Comparison of ENCODE assay signal across 10 cellular contexts in genomic region chr4:6221851-6222760, GRCh38. TPM values are rescaled to one million over a fixed set of nuclear protein-coding genes. Genes with fewer than 3 reads are reported as not detected.
DNase-seq lines count a peak whose midpoint lies in the region; ATAC-seq and FAIRE-seq lines count a peak whose summit lies in the region.
"Had no signal": no experiment of that assay in that cellular context is flagged by ENCODE, and none has a peak within 500 bp of the region (broad histone marks: within the 10 kb centered on the region; RNA-seq: fewer than 3 reads in every experiment).

No MANE protein-coding gene starts in this region.

- no peaks in the 10 kb centered on the region for H3K9me3 Mint-ChIP-seq in activated naive CD8-positive, alpha-beta T cell treated with anti-CD3 and anti-CD28 coated beads, Interleukin-2, amount 50 U/mL, for 24 hours

- peaks cover 65% of the 10 kb centered on the region for H3K27me3 Mint-ChIP-seq in activated naive CD8-positive, alpha-beta T cell treated with anti-CD3 and anti-CD28 coated beads, Interleukin-2, amount 50 U/mL, for 24 hours

- no peak for FAIRE-seq in small intestine (lab: Jason Lieb, UNC)

- no peaks in the 10 kb centered on the region for H3K9me3 ChIP-seq in small intestine (ENCODE audit: control insufficient read depth, low read depth)
- H3K9me3 ChIP-seq: gastrocnemius medialis had no signal

- ATAC-seq in activated naive CD8-positive, alpha-beta T cell treated with anti-CD3 and anti-CD28 coated beads, Interleukin-2, amount 50 U/mL, for 24 hours = no peak
- ATAC-seq in GM21390 (IDR thresholded peaks at IDR 0.05; ENCODE audit: unreplicated experiment) (no peak), GM21423 (IDR thresholded peaks at IDR 0.05; ENCODE audit: unreplicated experiment) (no peak)

- H3K27ac Mint-ChIP-seq in activated naive CD8-positive, alpha-beta T cell treated with anti-CD3 and anti-CD28 coated beads, Interleukin-2, amount 50 U/mL, for 24 hours = no peak overlapping the region

- peak; percentile 11 for DNase-seq in activated CD4-positive, alpha-beta T cell treated with anti-CD3 and anti-CD28 coated beads, Interleukin-2, amount 50 U/mL, for 1 hour
- no peak for DNase-seq in activated CD4-positive, alpha-beta T cell treated with anti-CD3 and anti-CD28 coated beads, Interleukin-2, amount 50 U/mL, for 4 hours
- DNase-seq in activated naive CD8-positive, alpha-beta T cell treated with anti-CD3 and anti-CD28 coated beads, Interleukin-2, amount 50 U/mL, for 24 hours = peak; percentile 26
- DNase-seq in small intestine (peak; percentile 15), SIG-M5 treated with dmso at 0.1 percent for 504 hours (lab: John Stamatoyannopoulos, UW; ENCODE audit: unreplicated experiment) (no peak)
- DNase-seq: gastrocnemius medialis had no signal

- H3K36me3 ChIP-seq in small intestine (ENCODE audit: control insufficient read depth in 2 of 2, insufficient read depth in 2 of 2, low read length in 2 of 2) = no peaks in the 10 kb centered on the region
- H3K36me3 ChIP-seq: BLaER1 treated with 17β-estradiol and CSF1 and Interleukin-3, amounts not matched to agents 10 nM and 100 nM; gastrocnemius medialis had no signal

- no peaks in the 10 kb centered on the region for H3K4me1 Mint-ChIP-seq in activated naive CD8-positive, alpha-beta T cell treated with anti-CD3 and anti-CD28 coated beads, Interleukin-2, amount 50 U/mL, for 24 hours

- H3K4me3 Mint-ChIP-seq in activated naive CD8-positive, alpha-beta T cell treated with anti-CD3 and anti-CD28 coated beads, Interleukin-2, amount 50 U/mL, for 24 hours = no peak overlapping the region

- H3K27me3 ChIP-seq in small intestine (ENCODE audit: control insufficient read depth in 2 of 2, insufficient read depth in 2 of 2, low read length in 2 of 2) = peaks cover 0 to 25% of the 10 kb centered on the region in 2 donors
- H3K27me3 ChIP-seq: BLaER1 treated with 17β-estradiol and CSF1 and Interleukin-3, amounts not matched to agents 10 nM and 100 nM had no signal

- H3K4me1 ChIP-seq in small intestine (ENCODE audit: control insufficient read depth in 2 of 2, insufficient read depth in 1 of 2, low read depth in 1 of 2, low read length in 1 of 2) = no peaks in the 10 kb centered on the region
- H3K4me1 ChIP-seq: gastrocnemius medialis had no signal

- H3K27ac ChIP-seq in small intestine (ENCODE audit: low read depth in 1 of 2, low read length in 1 of 2) = no peak overlapping the region
- H3K27ac ChIP-seq: BLaER1 treated with 17β-estradiol and CSF1 and Interleukin-3, amounts not matched to agents 10 nM and 100 nM; gastrocnemius medialis had no signal

- H3K4me3 ChIP-seq in iPS-11a (ENCODE audit: low read depth, low read length) (peak overlapping the region; percentile 54), small intestine (ENCODE audit: low read depth in 1 of 2, low read length in 2 of 2) (peak overlapping the region in 1 of 2 donors; percentile 16)
- H3K4me3 ChIP-seq: BLaER1 treated with 17β-estradiol and CSF1 and Interleukin-3, amounts not matched to agents 10 nM and 100 nM had no signal

- peaks cover 2% of the 10 kb centered on the region for H3K36me3 Mint-ChIP-seq in activated naive CD8-positive, alpha-beta T cell treated with anti-CD3 and anti-CD28 coated beads, Interleukin-2, amount 50 U/mL, for 24 hours (ENCODE audit: low read depth)

- WGBS in small intestine, 3 donors = 13 to 35% (median 28%) methylated on average over 48 to 84 of the region's 84 CpGs

RNA-seq across cellular contexts. Expression of gene JAKMIP1, which starts 21.8 kb away (rescaled TPM):
- 1 to 10 TPM in 2 of 3 donors, under 1 TPM in 1; 0.67 to 1.8 (median 1.4) TPM for polyA plus RNA-seq in small intestine

RNA-seq across cellular contexts. Expression of gene WFS1, which starts 47.5 kb away (rescaled TPM):
- polyA plus RNA-seq in small intestine = 10 to 100 TPM in 1 of 3 donors, 1 to 10 TPM in 2; 4.1 to 15.7 (median 8.7) TPM

Comparison
In these comparisons a context has a peak if more than half of its experiments do, and no peak if none do; other contexts are left out.
1. DNase-seq: peak in activated CD4-positive, alpha-beta T cell treated with anti-CD3 and anti-CD28 coated beads, Interleukin-2, amount 50 U/mL, for 1 hour (single experiment), activated naive CD8-positive, alpha-beta T cell treated with anti-CD3 and anti-CD28 coated beads, Interleukin-2, amount 50 U/mL, for 24 hours (single experiment) and small intestine (single experiment); none in activated CD4-positive, alpha-beta T cell treated with anti-CD3 and anti-CD28 coated beads, Interleukin-2, amount 50 U/mL, for 4 hours (0 of 2) and SIG-M5 treated with dmso at 0.1 percent for 504 hours (single experiment).